Comparison of ENCODE assay signal across 29 cellular contexts in the genomic region with DNA sequence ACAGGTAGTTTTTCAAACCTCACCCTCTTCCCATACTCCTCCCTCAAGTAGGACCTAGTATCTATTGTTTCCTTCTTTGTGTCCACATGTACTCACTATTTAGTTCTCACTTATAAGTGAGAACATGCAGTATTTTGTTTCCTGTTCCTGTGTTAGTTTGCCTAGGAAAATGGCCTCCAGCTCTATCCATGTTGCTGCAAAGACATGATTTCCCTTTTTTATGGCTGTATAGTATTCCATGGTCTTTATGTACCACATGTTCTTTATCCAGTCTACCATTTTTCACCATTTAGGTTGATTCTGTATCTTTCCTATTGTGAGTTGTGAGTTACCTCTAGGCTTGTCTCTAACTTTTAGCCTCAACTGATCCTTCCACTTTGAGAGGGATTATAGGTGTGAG.
"Had no signal": no experiment of that assay in that cellular context is flagged by ENCODE, and none has a peak within 500 bp of the region (broad histone marks: within the 10 kb centered on the region; RNA-seq: fewer than 3 reads in every experiment).

No MANE protein-coding gene starts in this region.

- DNase-seq: natural killer cell; occipital lobe; ovary; posterior cingulate gyrus; psoas muscle; right cardiac atrium; right lobe of liver; sigmoid colon; small intestine; stimulated activated CD4-positive, alpha-beta T cell treated with anti-CD3 and anti-CD28 coated beads, Interleukin-15, amount 100 ng/mL, for 24 hours; stimulated activated CD4-positive, alpha-beta T cell treated with anti-CD3 and anti-CD28 coated beads, Interleukin-2, amount 100 ng/mL, for 24 hours; stimulated activated CD4-positive, alpha-beta T cell treated with anti-CD3 and anti-CD28 coated beads, Interleukin-2, amount 100 ng/mL, for 48 hours; stimulated activated CD4-positive, alpha-beta T cell treated with anti-CD3 and anti-CD28 coated beads, Interleukin-4, amount 100 ng/mL, for 24 hours; stimulated activated naive B cell treated with anti-CD40 and anti-IgM and Interleukin-4, amounts not matched to agents 10 μg/mL and 1 μg/mL and 100 μg/mL, for 72 hours; stimulated activated naive CD4-positive, alpha-beta T cell treated with Interleukin-2 at 50 U/mL for 16 hours; stomach; thyroid gland; trophoblast cell; upper lobe of left lung had no signal

- H3K79me2 ChIP-seq: parathyroid adenoma had no signal

- FAIRE-seq: small intestine, urothelium cell line had no signal

- H3K4me3 Mint-ChIP-seq: natural killer cell; nephron; neural progenitor cell; stimulated activated effector memory CD8-positive, alpha-beta T cell treated with anti-CD3 and anti-CD28 coated beads, Interleukin-12 subunit alpha, Interleukin-12 subunit beta, amount 100 ng/mL, for 72 hours; stimulated activated naive B cell treated with anti-CD40 and anti-IgM and Interleukin-4, amounts not matched to agents 10 μg/mL and 1 μg/mL and 100 μg/mL, for 72 hours; stimulated activated naive CD8-positive, alpha-beta T cell treated with anti-CD3 and anti-CD28 coated beads, Interleukin-15, Interleukin-2, amounts not matched to agents 100 ng/mL and 50 ng/mL, for 24 hours had no signal

- H3K4me3 ChIP-seq: neural progenitor cell, ovary, psoas muscle, right lobe of liver, sigmoid colon, stomach, thoracic aorta, thyroid gland, tibial nerve, upper lobe of left lung, vagina had no signal

- H3K36me3 ChIP-seq: neural progenitor cell, ovary, right lobe of liver, sigmoid colon, stomach, thyroid gland, upper lobe of left lung, vagina had no signal

- H3K27me3 Mint-ChIP-seq: progenitor cell of endocrine pancreas; stimulated activated naive B cell treated with anti-CD40 and anti-IgM and Interleukin-4, amounts not matched to agents 10 μg/mL and 1 μg/mL and 100 μg/mL, for 72 hours; stimulated activated naive CD8-positive, alpha-beta T cell treated with anti-CD3 and anti-CD28 coated beads, Interleukin-15, Interleukin-2, amounts not matched to agents 100 ng/mL and 50 ng/mL, for 24 hours had no signal

- H3K4me1 Mint-ChIP-seq: natural killer cell; nephron; neural progenitor cell; stimulated activated effector memory CD8-positive, alpha-beta T cell treated with anti-CD3 and anti-CD28 coated beads, Interleukin-12 subunit alpha, Interleukin-12 subunit beta, amount 100 ng/mL, for 72 hours; stimulated activated naive B cell treated with anti-CD40 and anti-IgM and Interleukin-4, amounts not matched to agents 10 μg/mL and 1 μg/mL and 100 μg/mL, for 72 hours had no signal

- H2AFZ ChIP-seq: neural progenitor cell, parathyroid adenoma had no signal

- H3K4me1 ChIP-seq: neural progenitor cell, parathyroid adenoma, psoas muscle, right lobe of liver, sigmoid colon, stomach, thyroid gland, tibial nerve, upper lobe of left lung, vagina had no signal

- H3K27me3 ChIP-seq: neural progenitor cell, ovary, right lobe of liver, sigmoid colon, stomach, thyroid gland, tibial nerve, upper lobe of left lung, vagina had no signal

- H3K27ac Mint-ChIP-seq: natural killer cell; nephron; neural progenitor cell; progenitor cell of endocrine pancreas; stimulated activated effector memory CD8-positive, alpha-beta T cell treated with anti-CD3 and anti-CD28 coated beads, Interleukin-12 subunit alpha, Interleukin-12 subunit beta, amount 100 ng/mL, for 72 hours; stimulated activated naive B cell treated with anti-CD40 and anti-IgM and Interleukin-4, amounts not matched to agents 10 μg/mL and 1 μg/mL and 100 μg/mL, for 72 hours; stimulated activated naive CD8-positive, alpha-beta T cell treated with anti-CD3 and anti-CD28 coated beads, Interleukin-15, Interleukin-2, amounts not matched to agents 100 ng/mL and 50 ng/mL, for 24 hours had no signal

- H3K9ac ChIP-seq: neural progenitor cell, parathyroid adenoma had no signal

- H3K4me2 ChIP-seq: neural progenitor cell had no signal

- H3K9me3 ChIP-seq: ovary, psoas muscle, right lobe of liver, sigmoid colon, stomach, thoracic aorta, thyroid gland, upper lobe of left lung, vagina had no signal

- ATAC-seq: natural killer cell; psoas muscle; right cardiac atrium; right lobe of liver; stimulated activated effector memory CD8-positive, alpha-beta T cell treated with anti-CD3 and anti-CD28 coated beads, Interleukin-12 subunit alpha, Interleukin-12 subunit beta, amount 100 ng/mL, for 72 hours; stimulated activated naive B cell treated with anti-CD40 and anti-IgM and Interleukin-4, amounts not matched to agents 10 μg/mL and 1 μg/mL and 100 μg/mL, for 72 hours had no signal

- H3K27ac ChIP-seq: neural progenitor cell, ovary, parathyroid adenoma, psoas muscle, right lobe of liver, sigmoid colon, stomach, thoracic aorta, thyroid gland, tibial nerve, upper lobe of left lung, vagina had no signal

- H3K36me3 Mint-ChIP-seq: natural killer cell; stimulated activated effector memory CD8-positive, alpha-beta T cell treated with anti-CD3 and anti-CD28 coated beads, Interleukin-12 subunit alpha, Interleukin-12 subunit beta, amount 100 ng/mL, for 72 hours; stimulated activated naive B cell treated with anti-CD40 and anti-IgM and Interleukin-4, amounts not matched to agents 10 μg/mL and 1 μg/mL and 100 μg/mL, for 72 hours had no signal
